16 cellular contexts compared by ENCODE assay signal in the genomic region with DNA sequence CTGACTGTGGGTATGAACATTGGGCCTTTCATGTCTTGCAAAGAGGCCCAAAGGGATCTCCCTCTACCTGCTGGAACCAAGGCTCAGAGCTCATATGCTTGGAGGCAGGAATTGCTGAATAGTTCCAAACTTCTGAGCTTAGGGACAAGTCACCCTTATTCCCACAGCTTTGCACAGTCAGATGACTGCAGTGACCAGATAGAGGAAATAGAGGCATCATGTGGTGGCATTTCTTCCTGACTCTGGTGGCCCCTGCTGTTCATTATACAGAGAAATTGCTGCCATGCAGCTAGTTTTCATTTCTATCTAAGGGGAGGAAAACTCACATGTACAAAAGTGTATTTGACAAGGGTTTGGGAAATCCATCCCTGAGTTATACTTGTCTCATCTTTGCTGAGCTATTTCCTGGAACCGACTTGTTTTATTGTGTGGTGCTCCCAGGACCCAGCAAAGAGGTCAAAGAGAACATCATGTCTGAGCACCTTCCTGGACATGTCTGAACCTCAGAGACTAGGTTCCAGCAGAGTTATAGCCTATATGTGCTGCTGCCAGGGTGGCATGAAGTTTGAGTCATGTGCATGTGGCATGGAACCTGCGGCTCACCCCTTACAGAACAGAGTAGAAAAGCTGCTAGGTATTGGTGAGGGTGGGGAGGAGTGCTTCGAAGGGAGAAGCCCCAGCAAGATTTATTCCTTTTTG.
DNase-seq lines count a peak whose midpoint lies in the region; ATAC-seq, FAIRE-seq and TF ChIP-seq lines count a peak whose summit lies in the region.
"Had no signal": no experiment of that assay in that cellular context is flagged by ENCODE, and none has a peak within 500 bp of the region (broad histone marks: within the 10 kb centered on the region; RNA-seq: fewer than 3 reads in every experiment).

No MANE protein-coding gene starts in this region.

- whole genome bisulfite sequencing in K562 (ENCODE audit: insufficient coverage, low coverage, missing lambda C conversion rate) = 68% methylated on average over 3 of the region's 3 CpGs
- WGBS in lung, 2 donors = 90 to 96% methylated on average over 3 of the region's 3 CpGs
- WGBS in hepatocyte (ENCODE audit: low lambda C conversion rate, missing lambda C conversion rate) = 96% methylated on average over 3 of the region's 3 CpGs

- H3K27ac ChIP-seq in K562 (ENCODE audit: extremely low read depth, low read depth, low read length) = no peak overlapping the region
- H3K27ac ChIP-seq in lung (ENCODE audit: low read depth in 1 of 2, low read length in 1 of 2) = no peak overlapping the region
- no peak overlapping the region for H3K27ac ChIP-seq in hepatocyte
- H3K27ac ChIP-seq in substantia nigra (ENCODE audit: low read depth, low read length, poor library complexity, severe bottlenecking) = no peak overlapping the region

- TF ChIP-seq POLR2A in K562 (conservative IDR thresholded peaks at IDR 0.05) = no peak

- TF ChIP-seq RAD21 in K562 (CRISPR knock-in tag; conservative IDR thresholded peaks at IDR 0.05 in 1 of 2, IDR thresholded peaks at IDR 0.05 in 1 of 2) = peak in 1 of 2 experiments; percentile 45; a peak in 2 of 4 replicates

- no peak overlapping the region for H3K9ac ChIP-seq in Loucy (ENCODE audit: low read depth, low read length, poor library complexity, severe bottlenecking)
- H3K9ac ChIP-seq in K562 (ENCODE audit: insufficient read depth in 1 of 2, low read depth in 2 of 2, low read length in 2 of 2) = no peak overlapping the region

- H3K4me1 ChIP-seq in Loucy (ENCODE audit: insufficient read depth, low read length, poor library complexity, severe bottlenecking) (peaks cover 6% of the 10 kb centered on the region), K562 (replicated peaks in 1 of 2; ENCODE audit: control insufficient read depth in 2 of 2, insufficient read depth in 2 of 2, low read length in 2 of 2) (peaks cover 0 to 8% of the 10 kb centered on the region in 2 experiments; a peak in 2 of 5 replicates), lung (ENCODE audit: control insufficient read depth in 2 of 2, insufficient read depth in 2 of 2, low read length in 2 of 2) (peaks cover 5 to 14% of the 10 kb centered on the region in 2 donors), hepatocyte (ENCODE audit: insufficient read depth) (no peaks in the 10 kb centered on the region)

- no peaks in the 10 kb centered on the region for H3K9me3 ChIP-seq in Loucy (ENCODE audit: insufficient read depth, low read depth, low read length)
- no peaks in the 10 kb centered on the region for H3K9me3 ChIP-seq in K562 (replicated peaks; ENCODE audit: control insufficient read depth, insufficient read depth, low read depth, low read length)
- H3K9me3 ChIP-seq in lung (ENCODE audit: control insufficient read depth in 2 of 2, insufficient read depth in 1 of 2, low read length in 1 of 2) = no peaks in the 10 kb centered on the region
- no peaks in the 10 kb centered on the region for H3K9me3 ChIP-seq in hepatocyte (ENCODE audit: low read depth)

- no peaks in the 10 kb centered on the region for H3K9me1 ChIP-seq in K562 (ENCODE audit: control insufficient read depth, insufficient read depth, low read length)

- no peak overlapping the region for H3K4me3 ChIP-seq in AG09309 (ENCODE audit: control insufficient read depth, low read depth, low read length)
- H3K4me3 ChIP-seq in Loucy (ENCODE audit: low read length, poor library complexity, severe bottlenecking) = no peak overlapping the region
- H3K4me3 ChIP-seq in K562 = no peak overlapping the region
- no peak overlapping the region for H3K4me3 ChIP-seq in lung
- no peak overlapping the region for H3K4me3 ChIP-seq in hepatocyte

- H4K20me1 ChIP-seq in Loucy (ENCODE audit: insufficient read depth, low read length, poor library complexity, severe bottlenecking) = no peaks in the 10 kb centered on the region
- no peaks in the 10 kb centered on the region for H4K20me1 ChIP-seq in K562 (replicated peaks; ENCODE audit: control insufficient read depth, insufficient read depth, low read length)
- H4K20me1 ChIP-seq in hepatocyte (ENCODE audit: insufficient read depth, poor library complexity, severe bottlenecking) = no peaks in the 10 kb centered on the region

- no TSS peak for BruUV-seq in K562 (replicated peaks; lab: Mats Ljungman, UMichigan)

- no peak for DNase-seq in AG09309 (ENCODE audit: low read depth)
- no peak for DNase-seq in K562 (ENCODE audit: extremely low read depth in 1 of 4, low spot score in 3 of 4)
- DNase-seq in lung (ENCODE audit: low spot score) = peak; percentile 25
- no peak for DNase-seq in hepatocyte (ENCODE audit: low spot score)
- no peak for DNase-seq in NCI-H1930 (lab: John Stamatoyannopoulos, UW)
- DNase-seq in substantia nigra (lab: John Stamatoyannopoulos, UW) = no peak
- DNase-seq: C1 segment of cervical spinal cord, IMR-90, NCI-H1092, NCI-H1694 treated with DMSO at 0.1 percent for 48 hours, NCI-H446, SHP77 had no signal

- H3K36me3 ChIP-seq in Loucy (ENCODE audit: insufficient read depth, low read length) = peaks cover 13% of the 10 kb centered on the region; the same call in 1 of the 2 replicates
- H3K36me3 ChIP-seq in K562 (ENCODE audit: control insufficient read depth, insufficient read depth, low read length) = peaks cover 11% of the 10 kb centered on the region; the same call in 2 of the 3 replicates
- H3K36me3 ChIP-seq in lung (ENCODE audit: control insufficient read depth in 2 of 2, insufficient read depth in 2 of 2, low read length in 2 of 2) = peaks cover 6 to 17% of the 10 kb centered on the region in 2 donors
- no peaks in the 10 kb centered on the region for H3K36me3 ChIP-seq in hepatocyte (replicated peaks; ENCODE audit: insufficient read depth, low read depth)

- FAIRE-seq in K562 (lab: Jason Lieb, UNC) = no peak
- FAIRE-seq: GM12891, RCC 7860 had no signal

- POLR2A ChIA-PET in K562 (lab: Yijun Ruan, JAX) = interaction anchor here (0.6 to 2.2 kb wide), 8 partner anchors 10 to 1524 kb away, joined by 3 to 6 read pairs (median 3); no protein-coding TSS in a partner anchor

- H3K27me3 ChIP-seq in Loucy (ENCODE audit: insufficient read depth, low read length, poor library complexity, severe bottlenecking) (no peaks in the 10 kb centered on the region), K562 (ENCODE audit: control insufficient read depth in 2 of 2, insufficient read depth in 2 of 2, low read length in 2 of 2) (no peaks in the 10 kb centered on the region), lung (ENCODE audit: control insufficient read depth, insufficient read depth) (no peaks in the 10 kb centered on the region), hepatocyte (no peaks in the 10 kb centered on the region)

- H3K4me2 ChIP-seq in Loucy (ENCODE audit: low read depth, low read length, poor library complexity, severe bottlenecking) = no peak overlapping the region
- H3K4me2 ChIP-seq in K562 (ENCODE audit: insufficient read depth, low read length) = no peak overlapping the region
- H3K4me2 ChIP-seq in hepatocyte = no peak overlapping the region

- no peaks in the 10 kb centered on the region for H3F3A ChIP-seq in Loucy (ENCODE audit: low read depth)

- H3K9me2 ChIP-seq in Loucy (replicated peaks; ENCODE audit: low read depth, low read length) = no peaks in the 10 kb centered on the region
- no peaks in the 10 kb centered on the region for H3K9me2 ChIP-seq in hepatocyte (replicated peaks; ENCODE audit: insufficient read depth)

- no peaks in the 10 kb centered on the region for H3K79me2 ChIP-seq in Loucy (ENCODE audit: insufficient read depth, low read length)
- H3K79me2 ChIP-seq in K562 (ENCODE audit: control insufficient read depth, insufficient read depth, low read length) = no peaks in the 10 kb centered on the region
- no peaks in the 10 kb centered on the region for H3K79me2 ChIP-seq in hepatocyte

- intact Hi-C loops in K562 (cut with micrococcal nuclease) = no loop called here

- in situ Hi-C loops in K562 (cut with MboI) = no loop called here

- H2AFZ ChIP-seq in Loucy (ENCODE audit: low read length) (no peak overlapping the region), K562 (ENCODE audit: low read depth, low read length) (no peak overlapping the region), hepatocyte (no peak overlapping the region)

- TF ChIP-seq EP300 in K562 (IDR thresholded peaks at IDR 0.05; ENCODE audit: low read length) = no peak

- peak; percentile 8 for TF ChIP-seq CTCF in AG09309 (IDR thresholded peaks at IDR 0.05; ENCODE audit: control insufficient read depth, insufficient read depth, low read depth, low read length, missing control alignments)
- TF ChIP-seq CTCF in Loucy (conservative IDR thresholded peaks at IDR 0.05; ENCODE audit: low read length) = peak; percentile 38
- peak in 2 of 3 experiments; percentile 1 to 32; a peak in 2 of 6 replicates for TF ChIP-seq CTCF in K562 (IDR thresholded peaks at IDR 0.05 in 2 of 3, conservative IDR thresholded peaks at IDR 0.05 in 1 of 3; ENCODE audit: insufficient read depth in 2 of 3, low read depth in 1 of 3, low read length in 3 of 3)
- TF ChIP-seq CTCF in lung (IDR thresholded peaks at IDR 0.05; ENCODE audit: control extremely low read depth, extremely low read depth) = no peak
- no peak for TF ChIP-seq CTCF in hepatocyte (IDR thresholded peaks at IDR 0.05; ENCODE audit: poor library complexity)

- ATAC-seq in K562 (no peak), lung (ENCODE audit: insufficient read depth, low FRiP score) (no peak), HG03565 (IDR thresholded peaks at IDR 0.05; ENCODE audit: unreplicated experiment) (no peak)

- CTCF ChIA-PET in K562 (lab: Yijun Ruan, JAX; ENCODE audit: low intra/inter-chr PET ratio) = no interaction called here

TF ChIP-seq in K562, 482 proteins besides CTCF, POLR2A, EP300 and RAD21 (continues in another document):
- TF ChIP-seq U2AF2 (optimal IDR thresholded peaks at IDR 0.05; ENCODE audit: low read depth, low read length) (no peak), ELF2 (CRISPR knock-in tag; IDR thresholded peaks at IDR 0.05) (no peak)
- TF ChIP-seq, protein P1, sequence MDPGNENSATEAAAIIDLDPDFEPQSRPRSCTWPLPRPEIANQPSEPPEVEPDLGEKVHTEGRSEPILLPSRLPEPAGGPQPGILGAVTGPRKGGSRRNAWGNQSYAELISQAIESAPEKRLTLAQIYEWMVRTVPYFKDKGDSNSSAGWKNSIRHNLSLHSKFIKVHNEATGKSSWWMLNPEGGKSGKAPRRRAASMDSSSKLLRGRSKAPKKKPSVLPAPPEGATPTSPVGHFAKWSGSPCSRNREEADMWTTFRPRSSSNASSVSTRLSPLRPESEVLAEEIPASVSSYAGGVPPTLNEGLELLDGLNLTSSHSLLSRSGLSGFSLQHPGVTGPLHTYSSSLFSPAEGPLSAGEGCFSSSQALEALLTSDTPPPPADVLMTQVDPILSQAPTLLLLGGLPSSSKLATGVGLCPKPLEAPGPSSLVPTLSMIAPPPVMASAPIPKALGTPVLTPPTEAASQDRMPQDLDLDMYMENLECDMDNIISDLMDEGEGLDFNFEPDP (CRISPR knock-in tag; IDR thresholded peaks at IDR 0.05) = no peak

Comparison
In these comparisons a context has a peak if more than half of its experiments do, and no peak if none do; other contexts are left out.
1. CTCF ChIP-seq: peak in AG09309 (single experiment), Loucy (single experiment) and K562 (2 of 3); none in lung (single experiment) and hepatocyte (single experiment).